Comparison of ENCODE assay signal across 10 cellular contexts in genomic region chr7:100208911-100209408, GRCh38. TPM values are rescaled to one million over a fixed set of nuclear protein-coding genes. Genes with fewer than 3 reads are reported as not detected.
DNase-seq lines count a peak whose midpoint lies in the region; ATAC-seq, FAIRE-seq and TF ChIP-seq lines count a peak whose summit lies in the region.
"Had no signal": no experiment of that assay in that cellular context is flagged by ENCODE, and none has a peak within 500 bp of the region (broad histone marks: within the 10 kb centered on the region; RNA-seq: fewer than 3 reads in every experiment).

No MANE protein-coding gene starts in this region.

- peak; percentile 65 for DNase-seq in stimulated activated CD4-positive, alpha-beta T cell treated with anti-CD3 and anti-CD28 coated beads, Interleukin-1b, Interleukin-23, amount 100 ng/mL, for 48 hours
- DNase-seq in stimulated activated CD4-positive, alpha-beta T cell treated with anti-CD3 and anti-CD28 coated beads, Interleukin-4, amount 100 ng/mL, for 4 hours, result no peak
- peak; percentile 29 for DNase-seq in activated naive CD4-positive, alpha-beta T cell treated with anti-CD3 and anti-CD28 coated beads, Interleukin-2, amount 50 U/mL, for 16 hours
- no peak for DNase-seq in RCC 7860 (ENCODE audit: low spot score)
- no peak for DNase-seq in WERI-Rb-1
- DNase-seq in activated effector memory CD4-positive, alpha-beta T cell treated with Interleukin-2 at 50 U/mL for 16 hours, result no peak
- no peak for DNase-seq in A673 (ENCODE audit: low spot score)
- DNase-seq: NCI-H187 had no signal

- H3K4me3 ChIP-seq in WERI-Rb-1 (ENCODE audit: low read depth, low read length) (no peak overlapping the region), A673 (ENCODE audit: low read depth, low read length, poor library complexity, severe bottlenecking) (no peak overlapping the region)
- H3K4me3 ChIP-seq: BLaER1 treated with 17β-estradiol and CSF1 and Interleukin-3, amounts not matched to agents 10 nM and 100 nM had no signal

- H3K9me3 ChIP-seq in WERI-Rb-1 (ENCODE audit: severe bottlenecking) (no peaks in the 10 kb centered on the region), A673 (ENCODE audit: low read depth, low read length, poor library complexity, severe bottlenecking) (no peaks in the 10 kb centered on the region)
- H3K9me3 ChIP-seq: BLaER1 treated with 17β-estradiol and CSF1 and Interleukin-3, amounts not matched to agents 10 nM and 100 nM had no signal

- POLR2A ChIA-PET in A673 (lab: Charles Lee; ENCODE audit: low non-redundant PET), result no interaction called here

- H3K27me3 ChIP-seq in WERI-Rb-1 (ENCODE audit: insufficient read depth, low read depth, severe bottlenecking) (no peaks in the 10 kb centered on the region), A673 (replicated peaks; ENCODE audit: insufficient read depth, low read depth, low read length, poor library complexity) (no peaks in the 10 kb centered on the region)

- CTCF ChIA-PET in A673 (lab: Charles Lee), result no interaction called here

- BruUV-seq in A673 (replicated peaks; lab: Mats Ljungman, UMichigan), result no TSS peak

- H3K4me1 ChIP-seq in A673 (ENCODE audit: insufficient read depth, low read length, poor library complexity, severe bottlenecking), result no peaks in the 10 kb centered on the region

- TF ChIP-seq CTCF in WERI-Rb-1 (IDR thresholded peaks at IDR 0.05; ENCODE audit: low read depth, low read length), result no peak
- no peak for TF ChIP-seq CTCF in A673 (conservative IDR thresholded peaks at IDR 0.05; ENCODE audit: low read depth, low read length)

- intact Hi-C loops in A673 (cut with micrococcal nuclease; ENCODE audit: unreplicated experiment), result no loop called here

- H3K27ac ChIP-seq in WERI-Rb-1 (no peak overlapping the region), A673 (ENCODE audit: low read depth, low read length, poor library complexity, severe bottlenecking) (no peak overlapping the region)
- H3K27ac ChIP-seq: BLaER1 treated with 17β-estradiol and CSF1 and Interleukin-3, amounts not matched to agents 10 nM and 100 nM had no signal

- H3K36me3 ChIP-seq in WERI-Rb-1 (no peaks in the 10 kb centered on the region), A673 (ENCODE audit: insufficient read depth, low read length, poor library complexity, severe bottlenecking) (no peaks in the 10 kb centered on the region)

- peak; percentile 42 for ATAC-seq in HG03097 (IDR thresholded peaks at IDR 0.05; ENCODE audit: low FRiP score, unreplicated experiment)

- no peak for FAIRE-seq in RCC 7860 (lab: Jason Lieb, UNC)

RNA-seq across cellular contexts. Expression of gene PVRIG, which starts 10.8 kb away (rescaled TPM):
- not detected in 2 replicates for total RNA-seq in A673 (2021)

RNA-seq across cellular contexts. Expression of gene STAG3, which starts 31.2 kb away (rescaled TPM):
- 1.2 and 2.4 TPM in 2 replicates for total RNA-seq in A673 (2021)

RNA-seq across cellular contexts. Expression of gene GPC2, which starts 31.8 kb away (rescaled TPM):
- total RNA-seq in A673 (2021), result 23.3 and 28.4 TPM in 2 replicates

RNA-seq across cellular contexts. Expression of gene GAL3ST4, which starts 40.5 kb away (rescaled TPM):
- total RNA-seq in A673 (2021), result 3.2 and 3.5 TPM in 2 replicates

RNA-seq across cellular contexts. Expression of gene TRAPPC14, which starts 50.4 kb away (rescaled TPM):
- total RNA-seq in A673 (2021), result 22.6 and 25.7 TPM in 2 replicates

Comparison
In these comparisons a context has a peak if more than half of its experiments do, and no peak if none do; other contexts are left out.
1. DNase-seq: peak in stimulated activated CD4-positive, alpha-beta T cell treated with anti-CD3 and anti-CD28 coated beads, Interleukin-1b, Interleukin-23, amount 100 ng/mL, for 48 hours (single experiment) and activated naive CD4-positive, alpha-beta T cell treated with anti-CD3 and anti-CD28 coated beads, Interleukin-2, amount 50 U/mL, for 16 hours (single experiment); none in stimulated activated CD4-positive, alpha-beta T cell treated with anti-CD3 and anti-CD28 coated beads, Interleukin-4, amount 100 ng/mL, for 4 hours (0 of 2), RCC 7860 (single experiment), WERI-Rb-1 (single experiment), activated effector memory CD4-positive, alpha-beta T cell treated with Interleukin-2 at 50 U/mL for 16 hours (single experiment) and A673 (single experiment).